Comparison of ENCODE assay signal across 14 cellular contexts in genomic region chr6:138514860-138515540, GRCh38. TPM values are rescaled to one million over a fixed set of nuclear protein-coding genes. Genes with fewer than 3 reads are reported as not detected.
A peak's percentile ranks its signal among the peaks of the same experiment; 100 is the strongest.
DNase-seq lines count a peak whose midpoint lies in the region; ATAC-seq and TF ChIP-seq lines count a peak whose summit lies in the region.
"Had no signal": no experiment of that assay in that cellular context is flagged by ENCODE, and none has a peak within 500 bp of the region (broad histone marks: within the 10 kb centered on the region; RNA-seq: fewer than 3 reads in every experiment).

No MANE protein-coding gene starts in this region.

- H3K9me3 ChIP-seq in endodermal cell (ENCODE audit: control insufficient read depth, low read length) (no peaks in the 10 kb centered on the region), upper lobe of right lung (no peaks in the 10 kb centered on the region)

- H3K27ac ChIP-seq in endodermal cell (ENCODE audit: low read depth, low read length) (peak overlapping the region; percentile 40), upper lobe of right lung (no peak overlapping the region)
- H3K27ac ChIP-seq: cardiac muscle cell, SK-N-MC had no signal

- peaks cover 0 to 3% (median 0%) of the 10 kb centered on the region in 3 donors for H3K9me3 Mint-ChIP-seq in T-cell
- peaks cover 11% of the 10 kb centered on the region for H3K9me3 Mint-ChIP-seq in endodermal cell

- H3K4me3 Mint-ChIP-seq in T-cell, result no peak overlapping the region
- H3K4me3 Mint-ChIP-seq in endodermal cell, result no peak overlapping the region
- H3K4me3 Mint-ChIP-seq: activated naive CD8-positive, alpha-beta T cell; naive thymus-derived CD8-positive, alpha-beta T cell had no signal

- no peak overlapping the region for H3K9ac ChIP-seq in endodermal cell (ENCODE audit: extremely low read depth, low read length, poor library complexity, severe bottlenecking)

- H3K27me3 ChIP-seq in endodermal cell (ENCODE audit: control insufficient read depth, insufficient read depth, low read length, poor library complexity, severe bottlenecking) (no peaks in the 10 kb centered on the region), upper lobe of right lung (no peaks in the 10 kb centered on the region)
- H3K27me3 ChIP-seq: cardiac muscle cell had no signal

- H3K27me3 Mint-ChIP-seq in T-cell (peaks cover 11 to 13% of the 10 kb centered on the region in 2 donors), endodermal cell (ENCODE audit: insufficient read depth) (no peaks in the 10 kb centered on the region)
- H3K27me3 Mint-ChIP-seq: activated naive CD8-positive, alpha-beta T cell had no signal

- POLR2A ChIA-PET in T-cell (lab: Charles Lee), result interaction anchor here in 1 of 2 donors (0.7 kb wide), 1 partner anchor 62 kb away, joined by 3 read pairs; no protein-coding TSS in a partner anchor

- H3K36me3 ChIP-seq in endodermal cell (ENCODE audit: control insufficient read depth, insufficient read depth, low read length), result no peaks in the 10 kb centered on the region
- H3K36me3 ChIP-seq in upper lobe of right lung, result no peaks in the 10 kb centered on the region
- H3K36me3 ChIP-seq: cardiac muscle cell had no signal

- H3K4me3 ChIP-seq in endodermal cell (ENCODE audit: low read length) (no peak overlapping the region), upper lobe of right lung (no peak overlapping the region)
- H3K4me3 ChIP-seq: cardiac muscle cell, SK-N-MC had no signal

- H3K4me1 Mint-ChIP-seq in T-cell (peaks cover 5 to 14% (median 8%) of the 10 kb centered on the region in 3 donors), endodermal cell (peaks cover 13% of the 10 kb centered on the region)

- CTCF ChIA-PET in T-cell (lab: Charles Lee), result interaction anchor here (1.2 to 5.3 kb wide), 3 partner anchors 60 to 86 kb away, joined by 4 to 35 read pairs (median 30); no protein-coding TSS in a partner anchor

- H3K27ac Mint-ChIP-seq in T-cell (no peak overlapping the region), endodermal cell (no peak overlapping the region)
- H3K27ac Mint-ChIP-seq: activated naive CD8-positive, alpha-beta T cell had no signal

- TF ChIP-seq CTCF in endodermal cell (conservative IDR thresholded peaks at IDR 0.05) (no peak), upper lobe of right lung (IDR thresholded peaks at IDR 0.05) (no peak)

- WGBS in endodermal cell (ENCODE audit: insufficient coverage in 1 of 2, insufficient read length in 1 of 2), 2 experiments, result 87 to 92% methylated on average over 5 to 9 of the region's 9 CpGs

- ATAC-seq in T-cell (replicated peaks in 1 of 4) (peak; percentile 72 to 84 (median 76)), upper lobe of right lung (peak; percentile 50), HG03439 (IDR thresholded peaks at IDR 0.05; ENCODE audit: unreplicated experiment) (no peak)

- peak; percentile 4 for DNase-seq in stimulated activated CD4-positive, alpha-beta T cell treated with anti-CD3 and anti-CD28 coated beads, Interleukin-15, amount 100 ng/mL, for 24 hours
- no peak for DNase-seq in stimulated activated CD4-positive, alpha-beta T cell treated with anti-CD3 and anti-CD28 coated beads, Interleukin-2, amount 100 ng/mL, for 24 hours
- DNase-seq in T-cell, result peak in 26 of 34 experiments; percentile 2 to 48 (median 24)
- DNase-seq in endodermal cell, result no peak
- no peak for DNase-seq in upper lobe of right lung
- no peak for DNase-seq in activated T-cell treated with anti-CD3 and anti-CD28 coated beads for 4 hours
- no peak for DNase-seq in cerebellum (ENCODE audit: low spot score)
- DNase-seq: NCI-H1417, substantia nigra had no signal

- intact Hi-C loops in upper lobe of right lung (cut with DNase I), result loop anchor here (10.0 kb wide), 1 partner anchor 90 kb away; no protein-coding TSS in a partner anchor

- no peaks in the 10 kb centered on the region for H3K36me3 Mint-ChIP-seq in T-cell
- peaks cover 4% of the 10 kb centered on the region for H3K36me3 Mint-ChIP-seq in endodermal cell (ENCODE audit: low read depth)
- H3K36me3 Mint-ChIP-seq: activated naive CD8-positive, alpha-beta T cell; naive thymus-derived CD8-positive, alpha-beta T cell had no signal

- H3K4me1 ChIP-seq in endodermal cell (ENCODE audit: control insufficient read depth, insufficient read depth, low read length) (no peaks in the 10 kb centered on the region), upper lobe of right lung (no peaks in the 10 kb centered on the region)

RNA-seq across cellular contexts. Expression of gene NHSL1, which starts 15.7 kb away (rescaled TPM):
- total RNA-seq in T-cell (under 1 TPM; 0.08 to 0.64 (median 0.46) TPM), endodermal cell (10 to 100 TPM; 16.3 to 17.5 TPM), upper lobe of right lung (69.5 TPM), cerebellum (51.8 TPM)
- 37.8 TPM for polyA plus RNA-seq in endodermal cell (2013, experiment 1 of 2)
- polyA plus RNA-seq in endodermal cell (2013, experiment 2 of 2), result 25.3 TPM
- polyA plus RNA-seq: naive thymus-derived CD8-positive, alpha-beta T cell had no signal

Comparison
In these comparisons a context has a peak if more than half of its experiments do, and no peak if none do; other contexts are left out.
1. DNase-seq: peak in stimulated activated CD4-positive, alpha-beta T cell treated with anti-CD3 and anti-CD28 coated beads, Interleukin-15, amount 100 ng/mL, for 24 hours (single experiment) and T-cell (26 of 34); none in stimulated activated CD4-positive, alpha-beta T cell treated with anti-CD3 and anti-CD28 coated beads, Interleukin-2, amount 100 ng/mL, for 24 hours (0 of 2), endodermal cell (single experiment), upper lobe of right lung (single experiment), activated T-cell treated with anti-CD3 and anti-CD28 coated beads for 4 hours (single experiment) and cerebellum (single experiment).
2. RNA of gene NHSL1, which starts 15.7 kb away (total RNA-seq): 69.5 TPM in upper lobe of right lung (single experiment), 51.8 TPM in cerebellum (single experiment) and 16.3 to 17.5 TPM in endodermal cell; 0.08 to 0.64 TPM in T-cell; every median in the first group is over 10 times any median in the second.